ENCODE assay signal across 17 cellular contexts in the genomic region with DNA sequence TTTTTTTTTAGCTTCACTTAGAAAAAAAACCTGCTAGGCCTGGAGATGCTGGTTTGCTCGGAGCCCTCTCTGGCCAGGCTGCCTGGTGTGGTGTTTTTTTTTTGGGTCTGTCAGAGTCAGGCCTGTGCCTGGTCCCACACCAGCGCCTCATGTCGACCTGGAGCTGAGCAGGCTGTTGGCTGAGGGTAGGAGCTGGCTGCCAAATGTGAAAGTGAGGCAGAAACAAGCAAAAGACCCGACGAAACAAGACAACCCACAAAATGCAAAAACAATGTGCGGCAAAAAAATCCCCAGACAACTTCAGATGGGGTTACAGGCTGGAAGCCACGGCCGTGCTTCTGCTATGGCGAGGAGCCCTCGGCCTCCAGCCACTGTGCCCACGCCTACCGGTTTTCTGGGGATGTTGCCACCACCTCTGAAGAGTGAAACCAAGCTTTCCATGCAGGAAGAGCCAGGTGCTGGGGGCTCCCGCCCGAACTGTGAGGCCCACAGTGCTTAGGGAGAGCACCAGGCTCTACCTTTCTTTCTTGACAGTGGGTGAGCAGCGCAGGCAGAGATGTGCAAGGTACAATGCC.
"Had no signal": no experiment of that assay in that cellular context is flagged by ENCODE, and none has a peak within 500 bp of the region (broad histone marks: within the 10 kb centered on the region; RNA-seq: fewer than 3 reads in every experiment).

No MANE protein-coding gene starts in this region.

- DNase-seq: activated CD4-positive, alpha-beta memory T cell treated with anti-CD3 and anti-CD28 coated beads, Interleukin-2, amount 10 ng/mL, durations not matched to agents 7 days and 5 days; activated CD4-positive, alpha-beta T cell treated with anti-CD3 and anti-CD28 coated beads for 36 hours; amniotic stem cell; body of pancreas; central memory CD4-positive, alpha-beta T cell; dermis blood vessel endothelial cell; left cardiac atrium; lower lobe of right lung; stimulated activated CD4-positive, alpha-beta T cell treated with anti-CD3 and anti-CD28 coated beads, Interleukin-12 subunit alpha, Interleukin-12 subunit beta, amount 100 ng/mL, for 4 hours; stimulated activated CD4-positive, alpha-beta T cell treated with anti-CD3 and anti-CD28 coated beads, Interleukin-4, amount 100 ng/mL, for 1 hour; T-helper 1 cell had no signal

- H3K27ac Mint-ChIP-seq: activated CD4-positive, alpha-beta memory T cell treated with anti-CD3 and anti-CD28 coated beads, Interleukin-2, amount 10 ng/mL, durations not matched to agents 7 days and 5 days; activated CD4-positive, alpha-beta T cell treated with anti-CD3 and anti-CD28 coated beads for 36 hours; activated naive CD4-positive, alpha-beta T cell treated with anti-CD3 and anti-CD28 coated beads, Interleukin-2, amount 50 U/mL, for 24 hours; activated T-helper 17 cell treated with anti-CD3 and anti-CD28 coated beads, Interleukin-2, amount 50 U/mL, for 72 hours; natural killer cell treated with Interleukin-12 subunit alpha and Interleukin-12 subunit beta and Interleukin-15 and Interleukin-18, amount 100 ng/mL, for 72 hours had no signal

- H3K9me3 Mint-ChIP-seq: activated CD4-positive, alpha-beta memory T cell treated with anti-CD3 and anti-CD28 coated beads, Interleukin-2, amount 10 ng/mL, durations not matched to agents 7 days and 5 days; activated naive CD4-positive, alpha-beta T cell treated with anti-CD3 and anti-CD28 coated beads, Interleukin-2, amount 50 U/mL, for 24 hours; activated T-helper 17 cell treated with anti-CD3 and anti-CD28 coated beads, Interleukin-2, amount 50 U/mL, for 72 hours; natural killer cell treated with Interleukin-12 subunit alpha and Interleukin-12 subunit beta and Interleukin-15 and Interleukin-18, amount 100 ng/mL, for 72 hours had no signal

- H3K27me3 Mint-ChIP-seq: activated CD4-positive, alpha-beta memory T cell treated with anti-CD3 and anti-CD28 coated beads, Interleukin-2, amount 10 ng/mL, durations not matched to agents 7 days and 5 days; activated CD4-positive, alpha-beta T cell treated with anti-CD3 and anti-CD28 coated beads for 36 hours; activated naive CD4-positive, alpha-beta T cell treated with anti-CD3 and anti-CD28 coated beads, Interleukin-2, amount 50 U/mL, for 24 hours; activated T-helper 17 cell treated with anti-CD3 and anti-CD28 coated beads, Interleukin-2, amount 50 U/mL, for 72 hours; natural killer cell treated with Interleukin-12 subunit alpha and Interleukin-12 subunit beta and Interleukin-15 and Interleukin-18, amount 100 ng/mL, for 72 hours had no signal

- H3K4me1 Mint-ChIP-seq: activated CD4-positive, alpha-beta memory T cell treated with anti-CD3 and anti-CD28 coated beads, Interleukin-2, amount 10 ng/mL, durations not matched to agents 7 days and 5 days; activated naive CD4-positive, alpha-beta T cell treated with anti-CD3 and anti-CD28 coated beads, Interleukin-2, amount 50 U/mL, for 24 hours; activated T-helper 17 cell treated with anti-CD3 and anti-CD28 coated beads, Interleukin-2, amount 50 U/mL, for 72 hours had no signal

- ATAC-seq: activated CD4-positive, alpha-beta T cell treated with anti-CD3 and anti-CD28 coated beads for 36 hours; activated T-helper 17 cell treated with anti-CD3 and anti-CD28 coated beads, Interleukin-2, amount 50 U/mL, for 72 hours; body of pancreas; left cardiac atrium; lower lobe of right lung; natural killer cell treated with Interleukin-12 subunit alpha and Interleukin-12 subunit beta and Interleukin-15 and Interleukin-18, amount 100 ng/mL, for 72 hours had no signal

- H3K4me3 Mint-ChIP-seq: activated CD4-positive, alpha-beta memory T cell treated with anti-CD3 and anti-CD28 coated beads, Interleukin-2, amount 10 ng/mL, durations not matched to agents 7 days and 5 days; activated CD4-positive, alpha-beta T cell treated with anti-CD3 and anti-CD28 coated beads for 36 hours; activated naive CD4-positive, alpha-beta T cell treated with anti-CD3 and anti-CD28 coated beads, Interleukin-2, amount 50 U/mL, for 24 hours; activated T-helper 17 cell treated with anti-CD3 and anti-CD28 coated beads, Interleukin-2, amount 50 U/mL, for 72 hours; natural killer cell treated with Interleukin-12 subunit alpha and Interleukin-12 subunit beta and Interleukin-15 and Interleukin-18, amount 100 ng/mL, for 72 hours had no signal

- H3K27ac ChIP-seq: body of pancreas, lower lobe of right lung, vagina, VCaP had no signal

- H3K4me1 ChIP-seq: body of pancreas, lower lobe of right lung had no signal

- H3K4me3 ChIP-seq: body of pancreas, lower lobe of right lung, thyroid gland, vagina had no signal

- H3K9me3 ChIP-seq: body of pancreas, lower lobe of right lung, thyroid gland, vagina had no signal

- H3K27me3 ChIP-seq: body of pancreas, thyroid gland, vagina had no signal
